19 cellular contexts compared by ENCODE assay signal in the genomic region with DNA sequence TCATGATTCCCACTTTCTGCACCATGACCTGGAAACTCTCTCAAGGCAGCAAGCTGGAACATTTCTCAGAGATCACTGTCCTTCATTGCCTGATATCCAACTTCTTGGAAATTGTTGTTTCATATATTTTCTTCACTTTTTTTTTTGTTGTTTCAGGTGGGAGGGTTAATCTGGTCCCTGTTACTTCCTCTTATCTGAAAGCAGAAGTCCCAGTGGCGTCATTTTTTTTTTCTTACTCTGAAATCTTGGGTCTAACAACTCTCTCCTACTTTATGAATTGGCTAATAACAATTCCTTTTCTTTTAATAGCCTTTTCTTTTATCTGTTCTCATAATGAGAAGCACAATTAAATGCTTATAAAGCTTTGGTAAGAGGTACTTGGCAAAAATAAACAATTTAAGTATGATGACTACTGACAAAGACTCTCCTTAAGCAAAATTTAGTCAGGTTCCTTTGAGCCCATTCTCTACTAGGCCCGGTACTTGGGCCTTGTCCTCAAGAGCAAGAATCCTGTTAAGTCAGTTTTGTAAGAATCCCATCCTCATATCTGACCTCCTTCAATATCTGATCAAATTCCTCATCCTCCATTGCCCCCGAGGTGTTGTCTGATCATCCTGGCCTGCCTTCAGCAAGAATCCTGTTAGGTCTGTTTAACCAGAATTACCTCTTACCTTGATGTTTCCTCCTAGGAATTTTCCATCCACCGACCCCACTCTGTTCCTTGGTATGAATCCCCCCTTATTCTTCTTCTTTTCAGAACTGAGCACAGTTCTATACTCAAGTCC. TPM values are rescaled to one million over a fixed set of nuclear protein-coding genes. Genes with fewer than 3 reads are reported as not detected.
DNase-seq lines count a peak whose midpoint lies in the region; ATAC-seq and TF ChIP-seq lines count a peak whose summit lies in the region.
"Had no signal": no experiment of that assay in that cellular context is flagged by ENCODE, and none has a peak within 500 bp of the region (broad histone marks: within the 10 kb centered on the region; RNA-seq: fewer than 3 reads in every experiment).

No MANE protein-coding gene starts in this region.

- H3K36me3 Mint-ChIP-seq in activated naive CD8-positive, alpha-beta T cell treated with anti-CD3 and anti-CD28 coated beads, Interleukin-2, amount 50 U/mL, for 24 hours (ENCODE audit: low read depth) = peaks cover 64% of the 10 kb centered on the region
- H3K36me3 Mint-ChIP-seq in activated naive CD8-positive, alpha-beta T cell treated with anti-CD3 and anti-CD28 coated beads for 36 hours = peaks cover 48% of the 10 kb centered on the region

- H3K9me2 ChIP-seq in Karpas-422 (replicated peaks; ENCODE audit: insufficient read depth, low read length) = no peaks in the 10 kb centered on the region

- ATAC-seq in activated naive CD8-positive, alpha-beta T cell treated with anti-CD3 and anti-CD28 coated beads, Interleukin-2, amount 50 U/mL, for 24 hours = no peak
- ATAC-seq: mucosa of descending colon had no signal

- no peak overlapping the region for H2AFZ ChIP-seq in Karpas-422 (ENCODE audit: low read length)
- H2AFZ ChIP-seq: neural progenitor cell had no signal

- no peaks in the 10 kb centered on the region for H3K9me3 Mint-ChIP-seq in activated naive CD8-positive, alpha-beta T cell treated with anti-CD3 and anti-CD28 coated beads, Interleukin-2, amount 50 U/mL, for 24 hours
- H3K9me3 Mint-ChIP-seq in activated naive CD8-positive, alpha-beta T cell treated with anti-CD3 and anti-CD28 coated beads for 36 hours = no peaks in the 10 kb centered on the region
- H3K9me3 Mint-ChIP-seq: brain, neural progenitor cell had no signal

- H3K9ac ChIP-seq in Karpas-422 (ENCODE audit: low read length) = no peak overlapping the region
- H3K9ac ChIP-seq: neural progenitor cell had no signal

- H4K20me1 ChIP-seq in Karpas-422 (ENCODE audit: insufficient read depth, low read depth, low read length) = no peaks in the 10 kb centered on the region

- TF ChIP-seq POLR2A in Peyer's patch (IDR thresholded peaks at IDR 0.05) = no peak

- H3K79me2 ChIP-seq in Karpas-422 (ENCODE audit: low read length) = no peaks in the 10 kb centered on the region

- H3K4me1 ChIP-seq in Peyer's patch = no peaks in the 10 kb centered on the region
- H3K4me1 ChIP-seq in Karpas-422 (ENCODE audit: low read length) = peaks cover 8% of the 10 kb centered on the region
- H3K4me1 ChIP-seq: left ventricle myocardium inferior, neural progenitor cell had no signal

- no peak overlapping the region for H3K27ac ChIP-seq in Peyer's patch
- no peak overlapping the region for H3K27ac ChIP-seq in Karpas-422 (ENCODE audit: low read length)
- H3K27ac ChIP-seq: left ventricle myocardium inferior, neural progenitor cell, RWPE1 had no signal

- H3K27ac Mint-ChIP-seq in activated naive CD8-positive, alpha-beta T cell treated with anti-CD3 and anti-CD28 coated beads, Interleukin-2, amount 50 U/mL, for 24 hours = peak overlapping the region; percentile 29
- no peak overlapping the region for H3K27ac Mint-ChIP-seq in activated naive CD8-positive, alpha-beta T cell treated with anti-CD3 and anti-CD28 coated beads for 36 hours
- H3K27ac Mint-ChIP-seq: brain, neural progenitor cell had no signal

- H3K27me3 ChIP-seq in Peyer's patch (no peaks in the 10 kb centered on the region), Karpas-422 (ENCODE audit: low read length) (no peaks in the 10 kb centered on the region)
- H3K27me3 ChIP-seq: neural progenitor cell had no signal

- no peak for DNase-seq in activated naive CD8-positive, alpha-beta T cell treated with anti-CD3 and anti-CD28 coated beads, Interleukin-2, amount 50 U/mL, for 24 hours
- DNase-seq in activated naive CD8-positive, alpha-beta T cell treated with anti-CD3 and anti-CD28 coated beads for 36 hours = no peak
- peak; percentile 58 for DNase-seq in SKM-1 treated with dmso at 0.1 percent for 144 hours (lab: John Stamatoyannopoulos, UW; ENCODE audit: unreplicated experiment)
- peak; percentile 12 for DNase-seq in medulla oblongata (ENCODE audit: extremely low spot score)
- no peak for DNase-seq in foreskin melanocyte
- no peak for DNase-seq in Peyer's patch
- no peak for DNase-seq in NCI-H226
- DNase-seq in Karpas-422 = no peak
- DNase-seq: activated CD4-positive, alpha-beta T cell treated with anti-CD3 and anti-CD28 coated beads for 4 hours; left ventricle myocardium inferior; mucosa of descending colon; NCI-H1694 treated with DMSO at 0.1 percent for 48 hours; NCI-H345; small intestine; stimulated activated CD4-positive, alpha-beta T cell treated with anti-CD3 and anti-CD28 coated beads, Interleukin-2, amount 100 ng/mL, for 48 hours; SW 1271 had no signal

- H3K9me3 ChIP-seq in Peyer's patch = no peaks in the 10 kb centered on the region
- no peaks in the 10 kb centered on the region for H3K9me3 ChIP-seq in Karpas-422 (ENCODE audit: low read length)
- H3K9me3 ChIP-seq: left ventricle myocardium inferior, mucosa of descending colon had no signal

- no peak overlapping the region for H3K4me3 Mint-ChIP-seq in activated naive CD8-positive, alpha-beta T cell treated with anti-CD3 and anti-CD28 coated beads, Interleukin-2, amount 50 U/mL, for 24 hours
- no peak overlapping the region for H3K4me3 Mint-ChIP-seq in activated naive CD8-positive, alpha-beta T cell treated with anti-CD3 and anti-CD28 coated beads for 36 hours
- H3K4me3 Mint-ChIP-seq: brain, neural progenitor cell had no signal

- no peaks in the 10 kb centered on the region for H3K27me3 Mint-ChIP-seq in activated naive CD8-positive, alpha-beta T cell treated with anti-CD3 and anti-CD28 coated beads, Interleukin-2, amount 50 U/mL, for 24 hours
- H3K27me3 Mint-ChIP-seq in activated naive CD8-positive, alpha-beta T cell treated with anti-CD3 and anti-CD28 coated beads for 36 hours = no peaks in the 10 kb centered on the region
- H3K27me3 Mint-ChIP-seq: brain had no signal

- H3K4me3 ChIP-seq in Peyer's patch (no peak overlapping the region), Karpas-422 (ENCODE audit: low read length) (no peak overlapping the region)
- H3K4me3 ChIP-seq: left ventricle myocardium inferior, mucosa of descending colon, neural progenitor cell had no signal

- peaks cover 4% of the 10 kb centered on the region for H3K4me1 Mint-ChIP-seq in activated naive CD8-positive, alpha-beta T cell treated with anti-CD3 and anti-CD28 coated beads, Interleukin-2, amount 50 U/mL, for 24 hours
- no peaks in the 10 kb centered on the region for H3K4me1 Mint-ChIP-seq in activated naive CD8-positive, alpha-beta T cell treated with anti-CD3 and anti-CD28 coated beads for 36 hours
- H3K4me1 Mint-ChIP-seq: brain, neural progenitor cell had no signal

- no peak overlapping the region for H3K4me2 ChIP-seq in Karpas-422 (ENCODE audit: low read depth, low read length, poor library complexity, severe bottlenecking)
- H3K4me2 ChIP-seq: neural progenitor cell had no signal

- no peak for TF ChIP-seq CTCF in Peyer's patch (IDR thresholded peaks at IDR 0.05)

- no peaks in the 10 kb centered on the region for H3K36me3 ChIP-seq in Peyer's patch
- 0 out of 2 replicates have a peak, but pooled peaks cover 2% of the 10 kb centered on the region for H3K36me3 ChIP-seq in Karpas-422 (ENCODE audit: insufficient read depth, low read length)

RNA-seq across cellular contexts. Expression of a gene that starts 11.5 kb away (rescaled TPM):
- total RNA-seq in activated naive CD8-positive, alpha-beta T cell treated with anti-CD3 and anti-CD28 coated beads for 36 hours = not detected
- 10 to 100 TPM in 1 of 4 donors, 1 to 10 TPM in 3; 1.1 to 30.5 (median 2.0) TPM for total RNA-seq in Peyer's patch
- 0.30 TPM in 1 of 2 replicates, not detected in the other for total RNA-seq in Karpas-422 (2014; rRNA removed; shearing (Covaris generic); ENCODE audit: low replicate concordance)

Comparison
In these comparisons a context has a peak if more than half of its experiments do, and no peak if none do; other contexts are left out.
1. DNase-seq: peak in SKM-1 treated with dmso at 0.1 percent for 144 hours (single experiment) and medulla oblongata (single experiment); none in activated naive CD8-positive, alpha-beta T cell treated with anti-CD3 and anti-CD28 coated beads, Interleukin-2, amount 50 U/mL, for 24 hours (single experiment), activated naive CD8-positive, alpha-beta T cell treated with anti-CD3 and anti-CD28 coated beads for 36 hours (single experiment), foreskin melanocyte (single experiment), Peyer's patch (0 of 3), NCI-H226 (single experiment) and Karpas-422 (single experiment).